17 cellular contexts compared by ENCODE assay signal in the genomic region with DNA sequence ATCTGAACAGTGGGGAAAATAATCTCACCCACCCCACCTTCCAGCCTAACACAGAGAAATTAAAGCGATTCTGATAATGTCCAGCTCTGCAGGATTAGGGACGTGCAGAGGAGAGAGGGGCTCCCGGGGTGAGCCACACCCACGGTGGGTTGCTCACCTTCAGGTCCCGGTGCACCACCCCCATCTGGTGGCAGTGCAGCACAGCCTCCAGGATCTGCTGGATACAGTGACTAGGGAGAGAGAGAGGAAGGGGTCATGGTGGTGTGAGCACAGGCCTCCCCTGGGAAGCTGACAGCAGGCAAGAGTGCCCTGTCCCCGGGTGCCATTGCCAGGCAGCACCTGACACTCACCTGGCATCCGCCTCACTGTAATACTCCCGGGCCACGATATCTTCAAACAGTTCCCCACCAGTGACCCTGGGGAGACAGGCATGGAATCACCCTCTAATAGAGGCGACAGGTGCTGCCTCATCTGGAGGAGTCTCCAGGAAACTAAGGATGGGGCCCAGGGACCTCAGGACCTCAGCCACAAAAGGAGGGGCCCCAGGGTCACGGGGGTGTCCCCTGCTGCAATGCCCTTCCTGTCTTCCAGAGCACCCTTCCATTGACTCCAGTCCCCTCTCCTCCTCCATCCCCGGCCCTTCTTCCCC. TPM values are rescaled to one million over a fixed set of nuclear protein-coding genes. Genes with fewer than 3 reads are reported as not detected.
DNase-seq lines count a peak whose midpoint lies in the region; ATAC-seq, FAIRE-seq and TF ChIP-seq lines count a peak whose summit lies in the region.
"Had no signal": no experiment of that assay in that cellular context is flagged by ENCODE, and none has a peak within 500 bp of the region (broad histone marks: within the 10 kb centered on the region; RNA-seq: fewer than 3 reads in every experiment).

No MANE protein-coding gene starts in this region.

- H3K79me2 ChIP-seq in H1 (ENCODE audit: control insufficient read depth in 1 of 2, insufficient read depth in 2 of 2, low read length in 2 of 2): no peaks in the 10 kb centered on the region

- H4K91ac ChIP-seq in H1 (replicated peaks; ENCODE audit: insufficient read length, low read length): no peak overlapping the region

- H4K5ac ChIP-seq in H1 (ENCODE audit: insufficient read length, low read depth, low read length): no peak overlapping the region

- H3K56ac ChIP-seq in H1 (replicated peaks; ENCODE audit: insufficient read length, low read depth, low read length): no peak overlapping the region

- no peak overlapping the region for H3K18ac ChIP-seq in H1 (ENCODE audit: extremely low read depth, low read length)

- H3K9me3 Mint-ChIP-seq in nephron progenitor cell (no peaks in the 10 kb centered on the region), CD14-positive monocyte (peaks cover 0 to 2% (median 0%) of the 10 kb centered on the region in 7 donors)

- no peak overlapping the region for H3K4me3 Mint-ChIP-seq in nephron progenitor cell
- no peak overlapping the region for H3K4me3 Mint-ChIP-seq in CD14-positive monocyte
- H3K4me3 Mint-ChIP-seq: naive thymus-derived CD4-positive, alpha-beta T cell had no signal

- TF ChIP-seq RAD21 in H1 (IDR thresholded peaks at IDR 0.05 in 1 of 2, conservative IDR thresholded peaks at IDR 0.05 in 1 of 2; ENCODE audit: low read depth in 2 of 2, low read length in 2 of 2): peak; percentile 72 to 82

- intact Hi-C loops in CD14-positive monocyte (cut with micrococcal nuclease): no loop called here
- intact Hi-C loops in sigmoid colon (cut with DNase I): no loop called here

- peaks cover 0 to 3% (median 1%) of the 10 kb centered on the region in 4 experiments; a peak in 3 of 7 replicates for H3K4me1 ChIP-seq in H1 (replicated peaks in 1 of 4; ENCODE audit: control insufficient read depth in 3 of 4, insufficient read depth in 4 of 4, low read length in 3 of 4)
- no peaks in the 10 kb centered on the region for H3K4me1 ChIP-seq in sigmoid colon

- H3K4ac ChIP-seq in H1 (replicated peaks; ENCODE audit: insufficient read length, low read depth, low read length): no peak overlapping the region

- no peak overlapping the region for H2AK5ac ChIP-seq in H1 (ENCODE audit: low read depth, low read length)

- POLR2A ChIA-PET in H1 (lab: Charles Lee; ENCODE audit: partially characterized antibody): no interaction called here

- TF ChIP-seq POLR2A in H1 (IDR thresholded peaks at IDR 0.05; ENCODE audit: control extremely low read depth in 1 of 2, low read depth in 2 of 2, low read length in 2 of 2) (no peak), sigmoid colon (IDR thresholded peaks at IDR 0.05) (no peak)

- TF ChIP-seq CTCF in H1 (IDR thresholded peaks at IDR 0.05; ENCODE audit: control extremely low read depth in 1 of 3, insufficient read depth in 1 of 3, low read depth in 1 of 3, low read length in 3 of 3) (peak; percentile 72 to 82 (median 75)), nephron progenitor cell (IDR thresholded peaks at IDR 0.05) (peak; percentile 27), CD14-positive monocyte (IDR thresholded peaks at IDR 0.05) (no peak), sigmoid colon (IDR thresholded peaks at IDR 0.05) (no peak)

- no peak for FAIRE-seq in H1 (lab: Jason Lieb, UNC)
- FAIRE-seq: frontal cortex, RCC 7860 had no signal

- H3K27ac Mint-ChIP-seq in nephron progenitor cell: no peak overlapping the region
- H3K27ac Mint-ChIP-seq in CD14-positive monocyte: no peak overlapping the region
- H3K27ac Mint-ChIP-seq: naive thymus-derived CD4-positive, alpha-beta T cell had no signal

- H3K36me3 Mint-ChIP-seq in nephron progenitor cell (ENCODE audit: low read depth): no peaks in the 10 kb centered on the region
- no peaks in the 10 kb centered on the region for H3K36me3 Mint-ChIP-seq in CD14-positive monocyte
- H3K36me3 Mint-ChIP-seq: naive thymus-derived CD4-positive, alpha-beta T cell had no signal

- H3K27me3 ChIP-seq in H1 (replicated peaks in 1 of 4; ENCODE audit: control insufficient read depth in 3 of 4, extremely low read depth in 1 of 4, insufficient read depth in 3 of 4, low read length in 3 of 4): no peaks in the 10 kb centered on the region; a peak in 2 of 7 replicates
- H3K27me3 ChIP-seq in sigmoid colon: no peaks in the 10 kb centered on the region
- H3K27me3 ChIP-seq: stomach had no signal

- no peak overlapping the region for H2BK5ac ChIP-seq in H1 (ENCODE audit: low read depth, low read length)

- H3K27me3 Mint-ChIP-seq in nephron progenitor cell (ENCODE audit: low read depth, poor library complexity): peaks cover 4% of the 10 kb centered on the region
- peaks cover 2 to 7% (median 2%) of the 10 kb centered on the region in 3 donors for H3K27me3 Mint-ChIP-seq in CD14-positive monocyte (ENCODE audit: low read depth in 3 of 3)
- H3K27me3 Mint-ChIP-seq: naive thymus-derived CD4-positive, alpha-beta T cell had no signal

- no peak overlapping the region for H2BK120ac ChIP-seq in H1 (replicated peaks; ENCODE audit: low read depth, low read length)

- H3K27ac ChIP-seq in H1 (ENCODE audit: low read depth, low read length): no peak overlapping the region
- H3K27ac ChIP-seq in sigmoid colon: no peak overlapping the region
- H3K27ac ChIP-seq: C4-2B, GM23248, stomach had no signal

- no peaks in the 10 kb centered on the region for H3K23me2 ChIP-seq in H1 (ENCODE audit: low read depth, low read length)

- no peak overlapping the region for H2BK12ac ChIP-seq in H1 (ENCODE audit: low read depth, low read length)

- no peaks in the 10 kb centered on the region for H3K79me1 ChIP-seq in H1 (ENCODE audit: low read depth, low read length)

- no peaks in the 10 kb centered on the region for H3K36me3 ChIP-seq in H1 (ENCODE audit: control insufficient read depth in 2 of 4, insufficient read depth in 4 of 4, low read length in 3 of 4)
- H3K36me3 ChIP-seq in sigmoid colon: no peaks in the 10 kb centered on the region
- H3K36me3 ChIP-seq: stomach had no signal

- H4K8ac ChIP-seq in H1 (ENCODE audit: extremely low read depth, insufficient read depth, low read length): no peak overlapping the region

- no peak overlapping the region for H2BK20ac ChIP-seq in H1 (ENCODE audit: low read length)

- H2AFZ ChIP-seq in H1 (ENCODE audit: low read length): no peak overlapping the region
- H2AFZ ChIP-seq: GM23248 had no signal

- TF ChIP-seq EP300 in H1 (IDR thresholded peaks at IDR 0.05; ENCODE audit: borderline replicate concordance in 1 of 2, low read depth in 2 of 2, low read length in 2 of 2) (no peak), sigmoid colon (IDR thresholded peaks at IDR 0.05) (no peak)

- H3K4me1 Mint-ChIP-seq in nephron progenitor cell (peaks cover 51% of the 10 kb centered on the region), CD14-positive monocyte (no peaks in the 10 kb centered on the region)
- H3K4me1 Mint-ChIP-seq: naive thymus-derived CD4-positive, alpha-beta T cell had no signal

- no peak overlapping the region for H3K14ac ChIP-seq in H1 (ENCODE audit: insufficient read length)

- 65% methylated on average over 11 of the region's 12 CpGs; no CpG with 5 or more reads in 1 of the 2 experiments for WGBS in H1 (ENCODE audit: extremely low coverage in 1 of 2, insufficient coverage in 1 of 2, insufficient read length in 1 of 2, insufficient replicate concordance in 2 of 2, low coverage in 1 of 2, low lambda C conversion rate in 2 of 2, missing lambda C conversion rate in 1 of 2), 2 experiments
- 74 to 79% methylated on average over 12 of the region's 12 CpGs for WGBS in sigmoid colon, 2 donors

- no peak overlapping the region for H2BK15ac ChIP-seq in H1 (ENCODE audit: low read length)

- no peak overlapping the region for H3K4me3 ChIP-seq in H1 (ENCODE audit: extremely low read depth in 1 of 4, insufficient read depth in 2 of 4, low read depth in 3 of 4, low read length in 4 of 4)
- no peak overlapping the region for H3K4me3 ChIP-seq in sigmoid colon
- H3K4me3 ChIP-seq: GM23248, stomach had no signal

- no peak overlapping the region for H3K9ac ChIP-seq in H1 (replicated peaks in 1 of 4; ENCODE audit: extremely low read depth in 1 of 4, low read depth in 3 of 4, low read length in 3 of 4)
- H3K9ac ChIP-seq: GM23248 had no signal

- H3K4me2 ChIP-seq in H1 (ENCODE audit: insufficient read depth in 1 of 2, low read depth in 2 of 2, low read length in 2 of 2): no peak overlapping the region

- DNase-seq in D341Med (ENCODE audit: low spot score): peak; percentile 67
- DNase-seq in NCI-H69 (lab: John Stamatoyannopoulos, UW): peak; percentile 31
- DNase-seq in H1 (ENCODE audit: low read depth in 1 of 2, low spot score in 2 of 2): peak in 1 of 2 experiments; percentile 64
- DNase-seq in nephron progenitor cell: peak; percentile 51
- DNase-seq in CD14-positive monocyte (ENCODE audit: low spot score): no peak
- DNase-seq in sigmoid colon: no peak
- no peak for DNase-seq in H4 (ENCODE audit: low spot score)
- DNase-seq: amygdala; naive thymus-derived CD4-positive, alpha-beta T cell; stomach had no signal

- CTCF ChIA-PET in H1 (lab: Charles Lee; ENCODE audit: partially characterized antibody): interaction anchor here (0.6 to 5.8 kb wide), 26 partner anchors 9 to 148 kb away, joined by 3 to 23 read pairs (median 5); no protein-coding TSS in a partner anchor

- no peaks in the 10 kb centered on the region for H4K20me1 ChIP-seq in H1 (replicated peaks in 1 of 2; ENCODE audit: control insufficient read depth in 1 of 2, insufficient read depth in 2 of 2, low read length in 2 of 2)

- H3K23ac ChIP-seq in H1 (ENCODE audit: insufficient read length): no peak overlapping the region

- H3K9me3 ChIP-seq in H1 (ENCODE audit: insufficient read depth in 2 of 2, low read depth in 1 of 2, low read length in 1 of 2): no peaks in the 10 kb centered on the region
- H3K9me3 ChIP-seq in sigmoid colon: no peaks in the 10 kb centered on the region
- H3K9me3 ChIP-seq: stomach had no signal

- no peak for ATAC-seq in GM21576 (IDR thresholded peaks at IDR 0.05; ENCODE audit: unreplicated experiment)
- ATAC-seq: naive thymus-derived CD4-positive, alpha-beta T cell had no signal

RNA-seq across cellular contexts. Expression of a gene that starts 33.0 kb away (rescaled TPM):
- 0.23 and 0.28 TPM in 2 replicates for total RNA-seq in H1 (2021; fragmentation: NEBNext Ultra II Directional; extraction: Animal tissue kit (Norgen Biotek cat#: 25700))
- 0.16 and 0.20 TPM in 2 replicates for polyA plus RNA-seq in H1 (2011; rRNA removed)
- polyA plus RNA-seq in H1 (2011; cell fraction: cytosol; rRNA removed): 0.09 TPM
- 0.43 TPM for polyA plus RNA-seq in H1 (2011; cell fraction: nucleus; rRNA removed)
- polyA plus RNA-seq in H1 (2012, experiment 1 of 2): 0.03 to 0.39 TPM (median 0.32 TPM) in 3 of 4 replicates, not detected in the other
- polyA plus RNA-seq in H1 (2012, experiment 2 of 2): 0.17 TPM
- 0.12 TPM for polyA plus RNA-seq in H1 (2013, experiment 1 of 2)
- polyA plus RNA-seq in H1 (2013, experiment 2 of 2): 0.11 TPM
- polyA minus RNA-seq in H1 (2011; rRNA and poly(A)+ RNA removed): 0.06 and 0.10 TPM in 2 replicates
- polyA minus RNA-seq in H1 (2011; cell fraction: cytosol; rRNA and poly(A)+ RNA removed): not detected
- polyA minus RNA-seq in H1 (2011; cell fraction: nucleus; rRNA and poly(A)+ RNA removed): not detected
- not detected for polyA plus RNA-seq in CD14-positive monocyte
- 1 to 10 TPM in 2 of 4 donors, under 1 TPM in 2; 0.49 to 2.1 (median 1.2) TPM for total RNA-seq in sigmoid colon
- under 1 TPM in 2 of 3 donors, not detected in 1; 0.44 to 0.60 TPM for polyA plus RNA-seq in sigmoid colon
- total RNA-seq in H4 (2014; rRNA removed; shearing (Covaris generic)): 0.02 TPM in 1 of 2 replicates, not detected in the other
- total RNA-seq: HT1080; naive thymus-derived CD4-positive, alpha-beta T cell; T-helper 2 cell treated with Interferon-gamma antibody and Interleukin-4, amounts not matched to agents 100 ng/mL and 5 ng/mL, for 36 hours had no signal
- polyA plus RNA-seq: GM23248; naive thymus-derived CD4-positive, alpha-beta T cell had no signal

RNA-seq across cellular contexts. Expression of a gene that starts 46.2 kb away (rescaled TPM):
- 4.5 TPM in 2 replicates for total RNA-seq in H1 (2021; fragmentation: NEBNext Ultra II Directional; extraction: Animal tissue kit (Norgen Biotek cat#: 25700))
- polyA plus RNA-seq in H1 (2011; rRNA removed) (6.7 and 8.0 TPM in 2 replicates), CD14-positive monocyte (not detected), sigmoid colon (under 1 TPM in 1 of 3 donors, not detected in 2; 0.63 TPM)
- polyA plus RNA-seq in H1 (2011; cell fraction: cytosol; rRNA removed): 6.0 TPM
- polyA plus RNA-seq in H1 (2011; cell fraction: nucleus; rRNA removed): 4.2 TPM
- polyA plus RNA-seq in H1 (2012, experiment 1 of 2): 2.0 to 4.1 TPM (median 3.4 TPM) in 4 replicates
- polyA plus RNA-seq in H1 (2012, experiment 2 of 2): 3.3 TPM
- polyA plus RNA-seq in H1 (2013, experiment 1 of 2): 3.5 TPM
- 3.5 TPM for polyA plus RNA-seq in H1 (2013, experiment 2 of 2)
- polyA minus RNA-seq in H1 (2011; rRNA and poly(A)+ RNA removed): 2.7 and 5.4 TPM in 2 replicates
- polyA minus RNA-seq in H1 (2011; cell fraction: cytosol; rRNA and poly(A)+ RNA removed): 3.7 TPM
- polyA minus RNA-seq in H1 (2011; cell fraction: nucleus; rRNA and poly(A)+ RNA removed): 5.7 TPM
- 1 to 10 TPM; 1.4 to 3.3 (median 2.3) TPM for total RNA-seq in sigmoid colon
- total RNA-seq in H4 (2014; rRNA removed; shearing (Covaris generic)): 0.23 TPM in 1 of 2 replicates, not detected in the other
- total RNA-seq: T-helper 2 cell treated with Interferon-gamma antibody and Interleukin-4, amounts not matched to agents 100 ng/mL and 5 ng/mL, for 36 hours had no signal
- polyA plus RNA-seq: naive thymus-derived CD4-positive, alpha-beta T cell had no signal

Comparison
In these comparisons a context has a peak if more than half of its experiments do, and no peak if none do; other contexts are left out.
1. DNase-seq: peak in D341Med (single experiment), NCI-H69 (single experiment) and nephron progenitor cell (single experiment); none in CD14-positive monocyte (single experiment), sigmoid colon (single experiment) and H4 (single experiment).
2. CTCF ChIP-seq: peak in H1 (3 of 3) and nephron progenitor cell (single experiment); none in CD14-positive monocyte (single experiment) and sigmoid colon (0 of 4).